In the genomic region with DNA sequence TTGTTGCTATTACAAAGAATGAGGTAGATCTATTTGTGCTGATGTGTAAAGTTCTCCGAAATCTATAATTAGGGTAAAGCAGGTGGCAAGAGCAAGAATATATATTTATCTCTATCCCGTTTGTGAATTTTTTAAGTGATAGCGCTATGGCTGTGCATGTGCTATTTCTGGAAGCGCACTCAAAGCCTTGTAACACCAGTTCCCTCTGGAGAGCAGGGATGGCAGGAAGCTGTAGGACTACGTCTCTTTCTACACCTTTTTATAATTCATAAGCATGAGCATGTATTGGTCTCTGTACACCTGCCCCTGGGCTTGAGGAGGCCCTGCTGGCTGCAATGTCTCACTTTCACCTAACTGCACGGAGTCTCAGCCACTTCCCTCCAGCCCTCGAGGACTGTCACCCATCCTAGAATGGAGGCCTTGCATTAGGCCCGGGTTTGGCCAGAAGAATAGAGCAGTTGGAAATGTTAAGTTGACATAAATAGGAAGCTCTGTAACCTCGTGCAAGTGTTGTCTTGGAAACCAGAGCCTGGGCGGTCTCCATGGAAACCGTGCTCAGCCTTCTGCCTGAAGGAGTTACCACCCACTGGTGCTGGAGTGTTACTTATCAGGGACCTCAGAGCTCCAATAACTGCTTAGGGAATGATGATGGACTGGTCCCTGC, we compare ENCODE assay signal across 10 cellular contexts. TPM values are rescaled to one million over a fixed set of nuclear protein-coding genes. Genes with fewer than 3 reads are reported as not detected.
DNase-seq lines count a peak whose midpoint lies in the region; ATAC-seq and TF ChIP-seq lines count a peak whose summit lies in the region.
"Had no signal": no experiment of that assay in that cellular context is flagged by ENCODE, and none has a peak within 500 bp of the region (broad histone marks: within the 10 kb centered on the region; RNA-seq: fewer than 3 reads in every experiment).

No MANE protein-coding gene starts in this region.

- peak in 1 of 2 donors; percentile 12 for TF ChIP-seq EP300 in tibial nerve (IDR thresholded peaks at IDR 0.05)

- no peaks in the 10 kb centered on the region for H3K9me3 Mint-ChIP-seq in activated T-cell treated with anti-CD3 and anti-CD28 coated beads, Interleukin-2, amount 50 U/mL, for 24 hours
- H3K9me3 Mint-ChIP-seq in activated CD4-positive, alpha-beta T cell treated with anti-CD3 and anti-CD28 coated beads for 36 hours (ENCODE audit: low read depth): no peaks in the 10 kb centered on the region

- TF ChIP-seq POLR2A in tibial nerve (IDR thresholded peaks at IDR 0.05): no peak

- no peaks in the 10 kb centered on the region for H3K36me3 Mint-ChIP-seq in activated T-cell treated with anti-CD3 and anti-CD28 coated beads, Interleukin-2, amount 50 U/mL, for 24 hours (ENCODE audit: low read depth)
- no peaks in the 10 kb centered on the region for H3K36me3 Mint-ChIP-seq in activated CD4-positive, alpha-beta T cell treated with anti-CD3 and anti-CD28 coated beads for 36 hours (ENCODE audit: low read depth)

- peak; percentile 51 to 72 for DNase-seq in cardiac muscle cell (ENCODE audit: low read depth in 1 of 2, low spot score in 1 of 2)
- DNase-seq in left ventricle myocardium inferior: no peak
- peak; percentile 50 for DNase-seq in RPMI7951 (ENCODE audit: low read depth)
- peak; percentile 14 for DNase-seq in fibroblast of the conjunctiva (ENCODE audit: low read depth)
- DNase-seq in tibial nerve (ENCODE audit: low spot score in 2 of 2): no peak
- no peak for DNase-seq in mesenteric fat pad (ENCODE audit: low spot score)
- no peak for DNase-seq in activated T-cell treated with anti-CD3 and anti-CD28 coated beads, Interleukin-2, amount 50 U/mL, for 24 hours
- no peak for DNase-seq in activated CD4-positive, alpha-beta T cell treated with anti-CD3 and anti-CD28 coated beads for 36 hours

- H3K27ac ChIP-seq in cardiac muscle cell: peak overlapping the region; percentile 80
- no peak overlapping the region for H3K27ac ChIP-seq in left ventricle myocardium inferior (replicated peaks)
- H3K27ac ChIP-seq in tibial nerve: peak overlapping the region in 3 of 4 donors; percentile 56 to 81 (median 61)
- H3K27ac ChIP-seq: parathyroid adenoma had no signal

- H3K9me3 ChIP-seq in cardiac muscle cell (ENCODE audit: low read depth) (no peaks in the 10 kb centered on the region), left ventricle myocardium inferior (replicated peaks) (no peaks in the 10 kb centered on the region), tibial nerve (no peaks in the 10 kb centered on the region)

- CTCF ChIA-PET in activated CD4-positive, alpha-beta T cell treated with anti-CD3 and anti-CD28 coated beads for 36 hours (lab: Charles Lee): interaction anchor here (0.6 to 1.2 kb wide), 4 partner anchors 10 to 205 kb away, joined by 3 to 4 read pairs (median 3); no protein-coding TSS in a partner anchor

- H3K4me1 Mint-ChIP-seq in activated T-cell treated with anti-CD3 and anti-CD28 coated beads, Interleukin-2, amount 50 U/mL, for 24 hours (ENCODE audit: low read depth): peaks cover 16% of the 10 kb centered on the region
- peaks cover 13% of the 10 kb centered on the region for H3K4me1 Mint-ChIP-seq in activated CD4-positive, alpha-beta T cell treated with anti-CD3 and anti-CD28 coated beads for 36 hours

- WGBS in tibial nerve, 2 donors: 46 to 51% methylated on average over 11 of the region's 11 CpGs

- no peak overlapping the region for H3K27ac Mint-ChIP-seq in activated T-cell treated with anti-CD3 and anti-CD28 coated beads, Interleukin-2, amount 50 U/mL, for 24 hours
- H3K27ac Mint-ChIP-seq in activated CD4-positive, alpha-beta T cell treated with anti-CD3 and anti-CD28 coated beads for 36 hours: no peak overlapping the region

- POLR2A ChIA-PET in activated CD4-positive, alpha-beta T cell treated with anti-CD3 and anti-CD28 coated beads for 36 hours (lab: Charles Lee): no interaction called here

- no peak overlapping the region for H3K4me3 ChIP-seq in cardiac muscle cell
- no peak overlapping the region for H3K4me3 ChIP-seq in left ventricle myocardium inferior
- no peak overlapping the region for H3K4me3 ChIP-seq in tibial nerve

- peaks cover 4% of the 10 kb centered on the region for H3K27me3 Mint-ChIP-seq in activated T-cell treated with anti-CD3 and anti-CD28 coated beads, Interleukin-2, amount 50 U/mL, for 24 hours
- peaks cover 2% of the 10 kb centered on the region for H3K27me3 Mint-ChIP-seq in activated CD4-positive, alpha-beta T cell treated with anti-CD3 and anti-CD28 coated beads for 36 hours

- ATAC-seq in activated CD4-positive, alpha-beta T cell treated with anti-CD3 and anti-CD28 coated beads for 36 hours: no peak

- intact Hi-C loops in left ventricle myocardium inferior (cut with micrococcal nuclease): no loop called here
- intact Hi-C loops in activated CD4-positive, alpha-beta T cell treated with anti-CD3 and anti-CD28 coated beads for 36 hours (cut with DNase I, micrococcal nuclease): no loop called here

- no peak overlapping the region for H3K4me3 Mint-ChIP-seq in activated T-cell treated with anti-CD3 and anti-CD28 coated beads, Interleukin-2, amount 50 U/mL, for 24 hours
- no peak overlapping the region for H3K4me3 Mint-ChIP-seq in activated CD4-positive, alpha-beta T cell treated with anti-CD3 and anti-CD28 coated beads for 36 hours

- H3K36me3 ChIP-seq in cardiac muscle cell (no peaks in the 10 kb centered on the region), left ventricle myocardium inferior (no peaks in the 10 kb centered on the region), tibial nerve (no peaks in the 10 kb centered on the region)

- TF ChIP-seq CTCF in cardiac muscle cell (IDR thresholded peaks at IDR 0.05; ENCODE audit: low read depth, low read length): no peak
- TF ChIP-seq CTCF in left ventricle myocardium inferior (IDR thresholded peaks at IDR 0.05; ENCODE audit: borderline replicate concordance): no peak
- no peak for TF ChIP-seq CTCF in tibial nerve (IDR thresholded peaks at IDR 0.05)

- H3K27me3 ChIP-seq in cardiac muscle cell (no peaks in the 10 kb centered on the region), left ventricle myocardium inferior (ENCODE audit: low read depth) (no peaks in the 10 kb centered on the region), tibial nerve (no peaks in the 10 kb centered on the region)

- H3K4me1 ChIP-seq in cardiac muscle cell (ENCODE audit: low read depth): peaks cover 18% of the 10 kb centered on the region
- H3K4me1 ChIP-seq in left ventricle myocardium inferior: peaks cover 9% of the 10 kb centered on the region
- H3K4me1 ChIP-seq in tibial nerve: no peaks in the 10 kb centered on the region
- H3K4me1 ChIP-seq: parathyroid adenoma had no signal

RNA-seq across cellular contexts. Expression of a gene that starts 20.9 kb away (rescaled TPM):
- 389 and 411 TPM in 2 replicates for total RNA-seq in cardiac muscle cell
- 484 and 536 TPM in 2 replicates for polyA plus RNA-seq in cardiac muscle cell
- 25.5 TPM for total RNA-seq in left ventricle myocardium inferior
- total RNA-seq in RPMI7951 (2014; rRNA removed; shearing (Covaris generic)): 156 and 199 TPM in 2 replicates
- total RNA-seq in tibial nerve: 100 to 1,000 TPM in 3 of 4 donors, 10 to 100 TPM in 1; 80.1 to 146 (median 128) TPM
- total RNA-seq in mesenteric fat pad: 27.1 TPM
- total RNA-seq in activated CD4-positive, alpha-beta T cell treated with anti-CD3 and anti-CD28 coated beads for 36 hours: 10 to 100 TPM; 29.6 to 32.9 TPM

RNA-seq across cellular contexts. Expression of a gene that starts 39.4 kb away (rescaled TPM):
- total RNA-seq in cardiac muscle cell (not detected in 2 replicates), left ventricle myocardium inferior (not detected), tibial nerve (under 1 TPM in 1 of 4 donors, not detected in 3; 0.21 TPM), mesenteric fat pad (0.22 TPM)
- not detected in 2 replicates for polyA plus RNA-seq in cardiac muscle cell
- 0.24 and 0.29 TPM in 2 replicates for total RNA-seq in RPMI7951 (2014; rRNA removed; shearing (Covaris generic))
- total RNA-seq in activated CD4-positive, alpha-beta T cell treated with anti-CD3 and anti-CD28 coated beads for 36 hours: 1 to 10 TPM; 3.6 to 4.0 TPM
- polyA plus RNA-seq: BJ had no signal

Comparison
In these comparisons a context has a peak if more than half of its experiments do, and no peak if none do; other contexts are left out.
1. DNase-seq: peak in cardiac muscle cell (2 of 2), RPMI7951 (single experiment) and fibroblast of the conjunctiva (single experiment); none in left ventricle myocardium inferior (single experiment), tibial nerve (0 of 2), mesenteric fat pad (single experiment), activated T-cell treated with anti-CD3 and anti-CD28 coated beads, Interleukin-2, amount 50 U/mL, for 24 hours (single experiment) and activated CD4-positive, alpha-beta T cell treated with anti-CD3 and anti-CD28 coated beads for 36 hours (single experiment).